ENCODE assay signal across 25 cellular contexts in genomic region chr15:96466548-96466947, GRCh38.
"Had no signal": no experiment of that assay in that cellular context is flagged by ENCODE, and none has a peak within 500 bp of the region (broad histone marks: within the 10 kb centered on the region; RNA-seq: fewer than 3 reads in every experiment).

No MANE protein-coding gene starts in this region.

- H3K27ac ChIP-seq: colonic mucosa, epithelial cell of prostate, esophagus squamous epithelium, gastrocnemius medialis, heart right ventricle, left lung, lower lobe of right lung had no signal

- H3K4me3 ChIP-seq: colonic mucosa, esophagus squamous epithelium, gastrocnemius medialis, heart right ventricle, left lung, lower lobe of right lung, mucosa of descending colon had no signal

- H3K9me3 ChIP-seq: colonic mucosa, esophagus squamous epithelium, gastrocnemius medialis, heart right ventricle, left lung, lower lobe of right lung, mucosa of descending colon had no signal

- FAIRE-seq: islet of Langerhans, keratinocyte had no signal

- H3K36me3 ChIP-seq: colonic mucosa, esophagus squamous epithelium, gastrocnemius medialis, heart right ventricle, left lung, lower lobe of right lung had no signal

- H3K4me1 ChIP-seq: colonic mucosa, esophagus squamous epithelium, gastrocnemius medialis, heart right ventricle, left lung, lower lobe of right lung had no signal

- H3K27me3 ChIP-seq: colonic mucosa had no signal

- ATAC-seq: effector memory CD8-positive, alpha-beta T cell; esophagus mucosa; gastrocnemius medialis; heart right ventricle; left cardiac atrium; left lung; left ventricle myocardium superior; lower lobe of right lung; mucosa of descending colon had no signal

- DNase-seq: colonic mucosa; cortex of kidney; effector CD8-positive, alpha-beta T cell; effector memory CD8-positive, alpha-beta T cell; endodermal cell; erythroblast; esophagus squamous epithelium; foreskin fibroblast; foreskin melanocyte; gastrocnemius medialis; glutamatergic neuron; head of caudate nucleus; heart right ventricle; hippocampal formation; left cardiac atrium; left lung; left ventricle myocardium superior; lower lobe of right lung; mesenchymal stem cell; mucosa of descending colon; naive B cell had no signal
